2 cellular contexts compared by ENCODE assay signal in genomic region chr12:21992823-21993222, GRCh38.
TF ChIP-seq lines count a peak whose summit lies in the region.

No MANE protein-coding gene starts in this region.

TF ChIP-seq in liver, 16 proteins besides CTCF, POLR2A, EP300 and RAD21:
- TF ChIP-seq NR2F2 (IDR thresholded peaks at IDR 0.05) (peak; percentile 95), SP1 (IDR thresholded peaks at IDR 0.05) (no peak), REST (IDR thresholded peaks at IDR 0.05) (peak; percentile 46)

TF ChIP-seq in HepG2, 621 proteins besides CTCF, POLR2A, EP300 and RAD21:
- TF ChIP-seq ZFYVE20 (CRISPR knock-in tag; IDR thresholded peaks at IDR 0.05; ENCODE audit: borderline replicate concordance, low read depth) (no peak), ZNF609 (CRISPR knock-in tag; IDR thresholded peaks at IDR 0.05; ENCODE audit: borderline replicate concordance) (no peak), KMT2B (CRISPR knock-in tag; IDR thresholded peaks at IDR 0.05) (no peak), ZNF678 (CRISPR knock-in tag; IDR thresholded peaks at IDR 0.05) (no peak), ZBTB8A (CRISPR knock-in tag; IDR thresholded peaks at IDR 0.05; ENCODE audit: borderline replicate concordance, low read depth) (no peak), IRF2 (CRISPR knock-in tag; IDR thresholded peaks at IDR 0.05) (no peak), ZNF646 (CRISPR knock-in tag; IDR thresholded peaks at IDR 0.05) (no peak), RORA (CRISPR knock-in tag; IDR thresholded peaks at IDR 0.05) (no peak), PHF20 (CRISPR knock-in tag; IDR thresholded peaks at IDR 0.05) (no peak), NFYC (CRISPR knock-in tag; IDR thresholded peaks at IDR 0.05) (no peak), SPEN (CRISPR knock-in tag; IDR thresholded peaks at IDR 0.05; ENCODE audit: low read depth) (no peak)
